Comparison of ENCODE assay signal across 8 cellular contexts in genomic region chr3:143885803-143886427, GRCh38. TPM values are rescaled to one million over a fixed set of nuclear protein-coding genes. Genes with fewer than 3 reads are reported as not detected.
A peak's percentile ranks its signal among the peaks of the same experiment; 100 is the strongest.
DNase-seq lines count a peak whose midpoint lies in the region; ATAC-seq and TF ChIP-seq lines count a peak whose summit lies in the region.

No MANE protein-coding gene starts in this region.

- TF ChIP-seq CTCF in omental fat pad (IDR thresholded peaks at IDR 0.05) = no peak

- no peaks in the 10 kb centered on the region for H3K36me3 ChIP-seq in CD4-positive, alpha-beta memory T cell (ENCODE audit: insufficient read depth, low read length)

- H3K27ac Mint-ChIP-seq in CD4-positive, alpha-beta memory T cell = no peak overlapping the region
- H3K27ac Mint-ChIP-seq in activated CD4-positive, alpha-beta T cell treated with anti-CD3 and anti-CD28 coated beads, Interleukin-2, amount 10 ng/mL, durations not matched to agents 24 days and 14 days = no peak overlapping the region

- H3K9me3 ChIP-seq in CD4-positive, alpha-beta memory T cell (ENCODE audit: control insufficient read depth in 1 of 2, low read length in 2 of 2) = no peaks in the 10 kb centered on the region

- peaks cover 2 to 4% of the 10 kb centered on the region in 2 donors for H3K27me3 Mint-ChIP-seq in CD4-positive, alpha-beta memory T cell
- peaks cover 21% of the 10 kb centered on the region for H3K27me3 Mint-ChIP-seq in activated CD4-positive, alpha-beta T cell treated with anti-CD3 and anti-CD28 coated beads, Interleukin-2, amount 10 ng/mL, durations not matched to agents 24 days and 14 days

- CTCF ChIA-PET in CD4-positive, alpha-beta memory T cell (lab: Charles Lee; ENCODE audit: partially characterized antibody) = interaction anchor here (0.7 to 5.9 kb wide), 20 partner anchors 8 to 97 kb away, joined by 3 to 34 read pairs (median 4); partner anchors contain the start of gene DIPK2A

- no peak overlapping the region for H3K27ac ChIP-seq in CD4-positive, alpha-beta memory T cell (ENCODE audit: low read depth, low read length)

- H3K27me3 ChIP-seq in CD4-positive, alpha-beta memory T cell (ENCODE audit: insufficient read depth, low read length) = no peaks in the 10 kb centered on the region

- intact Hi-C loops in CD4-positive, alpha-beta memory T cell (cut with micrococcal nuclease) = loop anchor here (1.0 kb wide), 1 partner anchor 65 kb away; no protein-coding TSS in a partner anchor
- intact Hi-C loops in activated CD4-positive, alpha-beta T cell treated with anti-CD3 and anti-CD28 coated beads, Interleukin-2, amount 10 ng/mL, durations not matched to agents 24 days and 14 days (cut with micrococcal nuclease) = loop anchor here (1.0 kb wide), 1 partner anchor 65 kb away; no protein-coding TSS in a partner anchor

- DNase-seq in CD4-positive, alpha-beta memory T cell = peak in 4 of 5 donors; percentile 19 to 32 (median 22)
- peak; percentile 68 for DNase-seq in NCI-H1105 treated with DMSO at 0.1 percent for 48 hours (lab: John Stamatoyannopoulos, UW)
- DNase-seq in activated CD4-positive, alpha-beta T cell treated with anti-CD3 and anti-CD28 coated beads, Interleukin-2, amount 10 ng/mL, durations not matched to agents 24 days and 14 days = peak; percentile 69
- peak; percentile 35 for DNase-seq in foreskin melanocyte
- DNase-seq in renal cortical epithelial cell (ENCODE audit: low read depth) = peak; percentile 18
- DNase-seq in omental fat pad (ENCODE audit: low spot score) = no peak

- H3K4me1 Mint-ChIP-seq in CD4-positive, alpha-beta memory T cell = no peaks in the 10 kb centered on the region
- no peaks in the 10 kb centered on the region for H3K4me1 Mint-ChIP-seq in activated CD4-positive, alpha-beta T cell treated with anti-CD3 and anti-CD28 coated beads, Interleukin-2, amount 10 ng/mL, durations not matched to agents 24 days and 14 days

- no peaks in the 10 kb centered on the region for H3K36me3 Mint-ChIP-seq in CD4-positive, alpha-beta memory T cell
- no peaks in the 10 kb centered on the region for H3K36me3 Mint-ChIP-seq in activated CD4-positive, alpha-beta T cell treated with anti-CD3 and anti-CD28 coated beads, Interleukin-2, amount 10 ng/mL, durations not matched to agents 24 days and 14 days (ENCODE audit: low read depth)

- H3K4me3 Mint-ChIP-seq in CD4-positive, alpha-beta memory T cell = no peak overlapping the region
- H3K4me3 Mint-ChIP-seq in activated CD4-positive, alpha-beta T cell treated with anti-CD3 and anti-CD28 coated beads, Interleukin-2, amount 10 ng/mL, durations not matched to agents 24 days and 14 days = no peak overlapping the region

- no peaks in the 10 kb centered on the region for H3K9me3 Mint-ChIP-seq in CD4-positive, alpha-beta memory T cell
- no peaks in the 10 kb centered on the region for H3K9me3 Mint-ChIP-seq in activated CD4-positive, alpha-beta T cell treated with anti-CD3 and anti-CD28 coated beads, Interleukin-2, amount 10 ng/mL, durations not matched to agents 24 days and 14 days

- POLR2A ChIA-PET in CD4-positive, alpha-beta memory T cell (lab: Charles Lee; ENCODE audit: partially characterized antibody) = interaction anchor here (1.0 kb wide), 1 partner anchor 86 kb away, joined by 3 read pairs; the partner anchor contains the start of gene DIPK2A

- H3K4me1 ChIP-seq in CD4-positive, alpha-beta memory T cell (ENCODE audit: insufficient read depth, low read length) = no peaks in the 10 kb centered on the region

- no peak overlapping the region for H3K4me3 ChIP-seq in CD4-positive, alpha-beta memory T cell (ENCODE audit: low read length in 2 of 2)

- ATAC-seq in GM18508 (IDR thresholded peaks at IDR 0.05; ENCODE audit: insufficient read depth, unreplicated experiment) (peak; percentile 96), HG02852 (IDR thresholded peaks at IDR 0.05; ENCODE audit: unreplicated experiment) (peak; percentile 95), omental fat pad (ENCODE audit: low FRiP score) (no peak)

RNA-seq across cellular contexts. Expression of gene SLC9A9, which starts 37.6 kb away (rescaled TPM):
- total RNA-seq in CD4-positive, alpha-beta memory T cell = 10 to 100 TPM; 30.8 to 34.8 TPM
- 10 to 100 TPM; 34.0 to 35.5 TPM for polyA plus RNA-seq in CD4-positive, alpha-beta memory T cell
- total RNA-seq in activated CD4-positive, alpha-beta T cell treated with anti-CD3 and anti-CD28 coated beads, Interleukin-2, amount 10 ng/mL, durations not matched to agents 24 days and 14 days = 1.1 and 1.3 TPM in 2 replicates
- total RNA-seq in renal cortical epithelial cell (1.0 and 2.4 TPM in 2 replicates), omental fat pad (10 to 100 TPM; 15.5 to 39.6 (median 26.9) TPM)
